ENCODE assay signal across 8 cellular contexts in the genomic region with DNA sequence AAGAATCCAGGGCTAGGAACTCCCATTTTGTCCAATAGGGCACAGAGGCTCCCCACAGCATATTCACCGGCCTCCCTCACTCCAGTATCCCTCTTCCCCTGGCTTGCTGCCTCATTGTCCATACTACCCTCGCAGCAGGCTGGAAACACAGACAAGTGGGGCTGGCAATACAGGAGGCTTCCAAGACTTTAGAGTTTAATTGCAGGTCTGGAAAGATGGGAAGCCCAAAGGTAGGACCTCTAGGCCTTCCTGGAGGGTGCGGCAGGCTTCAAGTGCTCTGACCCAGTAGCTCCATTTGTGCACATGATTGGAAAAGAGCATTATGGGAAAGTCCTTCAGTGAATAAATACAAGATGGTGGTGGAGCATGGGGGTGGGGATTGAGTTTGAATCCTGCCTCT.
"Had no signal": no experiment of that assay in that cellular context is flagged by ENCODE, and none has a peak within 500 bp of the region (broad histone marks: within the 10 kb centered on the region; RNA-seq: fewer than 3 reads in every experiment).

No MANE protein-coding gene starts in this region.

- H3K9me3 ChIP-seq: HAP-1 had no signal

- H3K27ac Mint-ChIP-seq: HFFc6, IgD-negative memory B cell had no signal

- DNase-seq: GOT3, H7 had no signal

- H3K4me1 ChIP-seq: HAP-1 had no signal

- H3K4me3 Mint-ChIP-seq: HFFc6, IgD-negative memory B cell had no signal

- H3K27ac ChIP-seq: HL-60 had no signal

- H3K4me3 ChIP-seq: HAP-1 had no signal

- H3K36me3 ChIP-seq: HAP-1 had no signal

- H3K9me3 Mint-ChIP-seq: HFFc6 had no signal

- ATAC-seq: HCT116, HepG2 had no signal
